Comparison of ENCODE assay signal across 8 cellular contexts in genomic region chr16:8936421-8936820, GRCh38. TPM values are rescaled to one million over a fixed set of nuclear protein-coding genes. Genes with fewer than 3 reads are reported as not detected.
DNase-seq lines count a peak whose midpoint lies in the region; ATAC-seq lines count a peak whose summit lies in the region.

No MANE protein-coding gene starts in this region.

- DNase-seq in COLO829 (ENCODE audit: low spot score) (peak; percentile 17), T-cell (peak; percentile 36 to 77 (median 66)), adipocyte (ENCODE audit: low read depth) (peak; percentile 36), kidney tubule cell (ENCODE audit: low spot score) (peak; percentile 81), DMS114 treated with DMSO at 0.1 percent for 48 hours (lab: John Stamatoyannopoulos, UW; ENCODE audit: unreplicated experiment) (no peak)
- DNase-seq in stimulated activated CD8-positive, alpha-beta memory T cell treated with anti-CD3 and anti-CD28 coated beads, Interleukin-2, amount 100 ng/mL, for 48 hours (ENCODE audit: low read depth in 2 of 2): peak; percentile 60 to 76

- peaks cover 81 to 95% (median 93%) of the 10 kb centered on the region in 3 donors for H3K4me1 Mint-ChIP-seq in T-cell

- H3K4me3 Mint-ChIP-seq in T-cell: peak overlapping the region in 2 of 3 donors; percentile 24 to 48

- no peaks in the 10 kb centered on the region for H3K27me3 Mint-ChIP-seq in T-cell

- POLR2A ChIA-PET in T-cell (lab: Charles Lee): no interaction called here

- CTCF ChIA-PET in T-cell (lab: Charles Lee): interaction anchor here (0.5 to 3.3 kb wide), 23 partner anchors 8 to 267 kb away, joined by 3 to 38 read pairs (median 4); partner anchors contain the start of gene CARHSP1 (in 1 of the 2)

- H3K36me3 ChIP-seq in adipocyte (ENCODE audit: control insufficient read depth, insufficient read depth, low read length, severe bottlenecking): no peaks in the 10 kb centered on the region

- H3K36me3 Mint-ChIP-seq in T-cell: no peaks in the 10 kb centered on the region

- no peak overlapping the region for H3K4me3 ChIP-seq in adipocyte (ENCODE audit: low read length)

- H3K9me3 ChIP-seq in adipocyte (ENCODE audit: control insufficient read depth, low read length): no peaks in the 10 kb centered on the region

- no peak overlapping the region for H3K9ac ChIP-seq in adipocyte (ENCODE audit: low read length)

- no peaks in the 10 kb centered on the region for H3K9me3 Mint-ChIP-seq in T-cell

- H3K27me3 ChIP-seq in adipocyte (replicated peaks; ENCODE audit: control insufficient read depth, insufficient read depth, low read length): no peaks in the 10 kb centered on the region

- H3K4me1 ChIP-seq in adipocyte (ENCODE audit: control insufficient read depth, insufficient read depth, low read length): peaks cover 3% of the 10 kb centered on the region

- peak overlapping the region in 1 of 2 donors; percentile 50 for H3K27ac Mint-ChIP-seq in T-cell

- ATAC-seq in GM19372 (IDR thresholded peaks at IDR 0.05; ENCODE audit: low read depth, unreplicated experiment) (peak; percentile 79), HG03442 (IDR thresholded peaks at IDR 0.05; ENCODE audit: unreplicated experiment) (peak; percentile 86), T-cell (replicated peaks in 1 of 4) (peak; percentile 95 to 98 (median 96))

RNA-seq across cellular contexts. Expression of gene USP7, which starts 27.3 kb away (rescaled TPM):
- 100 to 1,000 TPM; 159 to 261 (median 169) TPM for total RNA-seq in T-cell

RNA-seq across cellular contexts. Expression of gene LITAFD, which starts 54.3 kb away (rescaled TPM):
- not detected for total RNA-seq in T-cell
